ENCODE assay signal across 29 cellular contexts in genomic region chr9:12694013-12694412, GRCh38. TPM values are rescaled to one million over a fixed set of nuclear protein-coding genes. Genes with fewer than 3 reads are reported as not detected.
"Had no signal": no experiment of that assay in that cellular context is flagged by ENCODE, and none has a peak within 500 bp of the region (broad histone marks: within the 10 kb centered on the region; RNA-seq: fewer than 3 reads in every experiment).

No MANE protein-coding gene starts in this region.

- H3K36me3 Mint-ChIP-seq: activated naive CD4-positive, alpha-beta T cell treated with anti-CD3 and anti-CD28 coated beads, Interleukin-2, amount 50 U/mL, for 72 hours; WTC11 had no signal

- H3K9me3 ChIP-seq: ascending aorta, body of pancreas, SJCRH30 had no signal

- H3K4me1 Mint-ChIP-seq: activated naive CD8-positive, alpha-beta T cell treated with anti-CD3 and anti-CD28 coated beads, Interleukin-2, amount 50 U/mL, for 24 hours had no signal

- H3K27ac ChIP-seq: ascending aorta, body of pancreas, SJCRH30 had no signal

- H3K9me3 Mint-ChIP-seq: WTC11 had no signal

- H3K4me3 Mint-ChIP-seq: activated CD8-positive, alpha-beta T cell treated with anti-CD3 and anti-CD28 coated beads, Interleukin-2, amount 10 ng/mL, durations not matched to agents 7 days and 5 days; activated naive CD8-positive, alpha-beta T cell treated with anti-CD3 and anti-CD28 coated beads, Interleukin-2, amount 50 U/mL, for 24 hours; activated T-cell treated with anti-CD3 and anti-CD28 coated beads, Interleukin-2, amount 50 U/mL, for 24 hours; activated T-helper 1 cell treated with anti-CD3 and anti-CD28 coated beads, Interleukin-12 subunit alpha, Interleukin-12 subunit beta, Interleukin-2, Interleukin-4 antibody, amounts not matched to agents 30 ng/mL and 10 ng/mL and 1 ng/mL, durations not matched to agents 14 hours and 24 hours and 36 hours; T-helper 2 cell treated with Interferon-gamma antibody and Interleukin-4, amounts not matched to agents 5 μg/mL and 100 μg/mL, for 36 hours; WTC11 had no signal

- H3K4me1 ChIP-seq: body of pancreas had no signal

- DNase-seq: activated CD4-positive, alpha-beta T cell treated with anti-CD3 and anti-CD28 coated beads for 48 hours; activated CD4-positive, alpha-beta T cell treated with anti-CD3 and anti-CD28 coated beads, Interleukin-2, amount 50 U/mL, for 4 hours; activated CD4-positive, CD25-positive, alpha-beta regulatory T cell treated with anti-CD3 and anti-CD28 coated beads, Interleukin-2, amount 50 U/mL, for 72 hours; activated CD8-positive, alpha-beta memory T cell treated with anti-CD3 and anti-CD28 coated beads, Interleukin-2, amount 50 U/mL, for 48 hours; activated CD8-positive, alpha-beta T cell treated with anti-CD3 and anti-CD28 coated beads, Interleukin-2, amount 10 ng/mL, durations not matched to agents 7 days and 5 days; activated effector memory CD4-positive, alpha-beta T cell treated with Interleukin-2 at 50 U/mL for 16 hours; activated naive CD4-positive, alpha-beta T cell treated with Interleukin-2 at 50 U/mL for 16 hours; activated naive CD8-positive, alpha-beta T cell treated with anti-CD3 and anti-CD28 coated beads, Interleukin-2, amount 50 U/mL, for 24 hours; activated T-cell treated with anti-CD3 and anti-CD28 coated beads, Interleukin-2, amount 50 U/mL, for 24 hours; amniotic stem cell; body of pancreas; IMR-90; Kasumi-1; KBM-7; NCI-H1048; NCI-H146; NCI-H187 treated with DMSO at 0.1 percent for 48 hours; NCI-H2081 treated with DMSO at 0.1 percent for 48 hours; NCI-H446; OCI-M1; RPMI8226; SJCRH30; SW 1271 had no signal

- H3K27me3 Mint-ChIP-seq: activated naive CD8-positive, alpha-beta T cell treated with anti-CD3 and anti-CD28 coated beads, Interleukin-2, amount 50 U/mL, for 24 hours; activated T-cell treated with anti-CD3 and anti-CD28 coated beads, Interleukin-2, amount 50 U/mL, for 24 hours had no signal

- H3K27me3 ChIP-seq: ascending aorta, body of pancreas, SJCRH30 had no signal

- H3K4me3 ChIP-seq: ascending aorta, body of pancreas, SJCRH30 had no signal

- H3K27ac Mint-ChIP-seq: activated CD8-positive, alpha-beta T cell treated with anti-CD3 and anti-CD28 coated beads, Interleukin-2, amount 10 ng/mL, durations not matched to agents 7 days and 5 days; activated naive CD4-positive, alpha-beta T cell treated with anti-CD3 and anti-CD28 coated beads, Interleukin-2, amount 50 U/mL, for 72 hours; activated naive CD8-positive, alpha-beta T cell treated with anti-CD3 and anti-CD28 coated beads, Interleukin-2, amount 50 U/mL, for 24 hours; activated T-cell treated with anti-CD3 and anti-CD28 coated beads, Interleukin-2, amount 50 U/mL, for 24 hours; activated T-helper 1 cell treated with anti-CD3 and anti-CD28 coated beads, Interleukin-12 subunit alpha, Interleukin-12 subunit beta, Interleukin-2, Interleukin-4 antibody, amounts not matched to agents 30 ng/mL and 10 ng/mL and 1 ng/mL, durations not matched to agents 14 hours and 24 hours and 36 hours; T-helper 2 cell treated with Interferon-gamma antibody and Interleukin-4, amounts not matched to agents 5 μg/mL and 100 μg/mL, for 36 hours; WTC11 had no signal

- H3K36me3 ChIP-seq: ascending aorta, SJCRH30 had no signal

RNA-seq across cellular contexts. Expression of gene TYRP1, which starts 0.8 kb away (rescaled TPM):
- total RNA-seq: activated CD8-positive, alpha-beta T cell treated with anti-CD3 and anti-CD28 coated beads, Interleukin-2, amount 10 ng/mL, durations not matched to agents 7 days and 5 days; activated naive CD4-positive, alpha-beta T cell treated with anti-CD3 and anti-CD28 coated beads, Interleukin-2, amount 50 U/mL, for 72 hours; activated T-helper 1 cell treated with anti-CD3 and anti-CD28 coated beads, Interleukin-12 subunit alpha, Interleukin-12 subunit beta, Interleukin-2, Interleukin-4 antibody, amounts not matched to agents 30 ng/mL and 10 ng/mL and 1 ng/mL, durations not matched to agents 14 hours and 24 hours and 36 hours; ascending aorta; body of pancreas; T-helper 1 cell treated with Interleukin-12 subunit alpha and Interleukin-12 subunit beta and Interleukin-4 antibody, amounts not matched to agents 30 ng/mL and 1 ng/mL, for 36 hours had no signal
